22 cellular contexts compared by ENCODE assay signal in genomic region chr12:62893276-62893675, GRCh38. TPM values are rescaled to one million over a fixed set of nuclear protein-coding genes. Genes with fewer than 3 reads are reported as not detected.
DNase-seq lines count a peak whose midpoint lies in the region; ATAC-seq, FAIRE-seq and TF ChIP-seq lines count a peak whose summit lies in the region.
"Had no signal": no experiment of that assay in that cellular context is flagged by ENCODE, and none has a peak within 500 bp of the region (broad histone marks: within the 10 kb centered on the region; RNA-seq: fewer than 3 reads in every experiment).

No MANE protein-coding gene starts in this region.

- DNase-seq in ELR (ENCODE audit: low read depth) (peak; percentile 9), RCC 7860 (ENCODE audit: low spot score) (peak; percentile 52), kidney tubule cell (ENCODE audit: low spot score) (peak; percentile 74), LoVo (ENCODE audit: low spot score) (no peak), cerebellar cortex (ENCODE audit: low spot score) (no peak)
- no peak for DNase-seq in activated CD8-positive, alpha-beta T cell treated with anti-CD3 and anti-CD28 coated beads for 36 hours
- DNase-seq: C1 segment of cervical spinal cord; CD4-positive, alpha-beta memory T cell; DMS153; GDM1; Kasumi-1; MM.1S; NCI-H1694; NCI-H2029 treated with DMSO at 0.1 percent for 48 hours; NCI-H226; NCI-H510A; NCI-H69; SHP77; T-cell had no signal

- H3K27ac Mint-ChIP-seq in activated CD8-positive, alpha-beta T cell treated with anti-CD3 and anti-CD28 coated beads for 36 hours, result no peak overlapping the region
- H3K27ac Mint-ChIP-seq: CD4-positive, alpha-beta memory T cell; T-cell had no signal

- no peak for ATAC-seq in HG03135 (IDR thresholded peaks at IDR 0.05; ENCODE audit: unreplicated experiment)
- no peak for ATAC-seq in activated CD8-positive, alpha-beta T cell treated with anti-CD3 and anti-CD28 coated beads for 36 hours
- ATAC-seq: GM12878, HCT116, T-cell had no signal

- POLR2A ChIA-PET in activated CD8-positive, alpha-beta T cell treated with anti-CD3 and anti-CD28 coated beads for 36 hours (lab: Charles Lee), result no interaction called here

- H3K36me3 Mint-ChIP-seq in activated CD8-positive, alpha-beta T cell treated with anti-CD3 and anti-CD28 coated beads for 36 hours (ENCODE audit: low read depth), result no peaks in the 10 kb centered on the region
- H3K36me3 Mint-ChIP-seq: CD4-positive, alpha-beta memory T cell; T-cell had no signal

- H3K27me3 Mint-ChIP-seq in activated CD8-positive, alpha-beta T cell treated with anti-CD3 and anti-CD28 coated beads for 36 hours, result no peaks in the 10 kb centered on the region
- H3K27me3 Mint-ChIP-seq: CD4-positive, alpha-beta memory T cell had no signal

- no peaks in the 10 kb centered on the region for H3K9me3 Mint-ChIP-seq in activated CD8-positive, alpha-beta T cell treated with anti-CD3 and anti-CD28 coated beads for 36 hours
- H3K9me3 Mint-ChIP-seq: T-cell had no signal

- CTCF ChIA-PET in activated CD8-positive, alpha-beta T cell treated with anti-CD3 and anti-CD28 coated beads for 36 hours (lab: Charles Lee), result interaction anchor here (0.9 kb wide), 1 partner anchor 99 kb away, joined by 3 read pairs; no protein-coding TSS in a partner anchor

- intact Hi-C loops in activated CD8-positive, alpha-beta T cell treated with anti-CD3 and anti-CD28 coated beads for 36 hours (cut with micrococcal nuclease), result no loop called here

- peaks cover 4% of the 10 kb centered on the region for H3K4me1 Mint-ChIP-seq in activated CD8-positive, alpha-beta T cell treated with anti-CD3 and anti-CD28 coated beads for 36 hours (ENCODE audit: low read depth)

- no peak for TF ChIP-seq CTCF in activated CD8-positive, alpha-beta T cell treated with anti-CD3 and anti-CD28 coated beads for 36 hours (IDR thresholded peaks at IDR 0.05)

- peak; percentile 12 for FAIRE-seq in RCC 7860 (lab: Jason Lieb, UNC)

- H3K4me3 Mint-ChIP-seq in activated CD8-positive, alpha-beta T cell treated with anti-CD3 and anti-CD28 coated beads for 36 hours, result no peak overlapping the region
- H3K4me3 Mint-ChIP-seq: CD4-positive, alpha-beta memory T cell; T-cell had no signal

RNA-seq across cellular contexts. Expression of gene PPM1H, which starts 41.7 kb away (rescaled TPM):
- under 1 TPM in 1 of 2 experiments, not detected in 1; 0.07 TPM for total RNA-seq in activated CD8-positive, alpha-beta T cell treated with anti-CD3 and anti-CD28 coated beads for 36 hours

Comparison
In these comparisons a context has a peak if more than half of its experiments do, and no peak if none do; other contexts are left out.
1. DNase-seq: peak in ELR (single experiment), RCC 7860 (single experiment) and kidney tubule cell (single experiment); none in LoVo (single experiment), activated CD8-positive, alpha-beta T cell treated with anti-CD3 and anti-CD28 coated beads for 36 hours (single experiment) and cerebellar cortex (single experiment).